22 cellular contexts compared by ENCODE assay signal in the genomic region with DNA sequence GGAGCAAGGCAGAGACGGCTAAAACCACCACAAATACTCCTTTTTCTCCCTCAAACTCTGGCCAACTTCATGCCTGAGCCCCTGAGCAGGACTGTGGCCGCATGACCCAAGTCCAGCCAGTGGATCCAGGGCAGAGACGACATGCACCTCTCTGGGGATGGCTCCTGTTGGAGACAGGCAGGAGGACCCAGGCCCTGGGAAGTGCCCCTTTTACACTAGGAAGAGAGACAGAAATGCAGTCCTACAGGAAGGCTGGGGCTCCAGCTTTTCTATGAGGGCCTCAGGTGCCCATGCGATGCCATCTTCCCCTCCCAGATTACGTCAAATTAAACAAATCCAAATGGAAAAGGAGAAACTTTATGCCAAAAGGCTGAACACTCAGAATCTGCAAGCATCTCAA.
"Had no signal": no experiment of that assay in that cellular context is flagged by ENCODE, and none has a peak within 500 bp of the region (broad histone marks: within the 10 kb centered on the region; RNA-seq: fewer than 3 reads in every experiment).

No MANE protein-coding gene starts in this region.

- H3K27ac ChIP-seq: body of pancreas, left ventricle myocardium inferior, neural progenitor cell, ovary, transverse colon had no signal

- H3K27me3 Mint-ChIP-seq: activated CD4-positive, alpha-beta T cell treated with anti-CD3 and anti-CD28 coated beads, Interleukin-2, amount 10 ng/mL, durations not matched to agents 24 days and 14 days; activated CD8-positive, alpha-beta T cell treated with anti-CD3 and anti-CD28 coated beads for 36 hours; activated naive CD8-positive, alpha-beta T cell treated with anti-CD3 and anti-CD28 coated beads for 36 hours had no signal

- H3K4me3 ChIP-seq: body of pancreas, left ventricle myocardium inferior, mucosa of descending colon, neural progenitor cell, ovary, transverse colon had no signal

- H3K27me3 ChIP-seq: body of pancreas, neural progenitor cell, ovary, transverse colon had no signal

- H3K36me3 ChIP-seq: left ventricle myocardium inferior, neural progenitor cell, ovary, transverse colon had no signal

- H3K4me3 Mint-ChIP-seq: activated CD4-positive, alpha-beta T cell treated with anti-CD3 and anti-CD28 coated beads, Interleukin-2, amount 10 ng/mL, durations not matched to agents 24 days and 14 days; activated CD8-positive, alpha-beta T cell treated with anti-CD3 and anti-CD28 coated beads for 36 hours; activated naive CD8-positive, alpha-beta T cell treated with anti-CD3 and anti-CD28 coated beads for 36 hours; memory B cell; naive thymus-derived CD4-positive, alpha-beta T cell; neural progenitor cell had no signal

- H3K27ac Mint-ChIP-seq: activated CD4-positive, alpha-beta T cell treated with anti-CD3 and anti-CD28 coated beads, Interleukin-2, amount 10 ng/mL, durations not matched to agents 24 days and 14 days; activated CD8-positive, alpha-beta T cell treated with anti-CD3 and anti-CD28 coated beads for 36 hours; activated naive CD8-positive, alpha-beta T cell treated with anti-CD3 and anti-CD28 coated beads for 36 hours; memory B cell; naive thymus-derived CD4-positive, alpha-beta T cell; neural progenitor cell had no signal

- DNase-seq: activated CD4-positive, alpha-beta T cell treated with anti-CD3 and anti-CD28 coated beads, Interleukin-2, amount 10 ng/mL, durations not matched to agents 24 days and 14 days; activated CD8-positive, alpha-beta T cell treated with anti-CD3 and anti-CD28 coated beads for 36 hours; activated naive CD4-positive, alpha-beta T cell; activated naive CD8-positive, alpha-beta T cell treated with anti-CD3 and anti-CD28 coated beads for 36 hours; amygdala; body of pancreas; caudate nucleus; foreskin melanocyte; left ventricle myocardium inferior; mucosa of descending colon; naive thymus-derived CD4-positive, alpha-beta T cell; ovary; stimulated activated CD4-positive, alpha-beta T cell treated with anti-CD3 and anti-CD28 coated beads, Interleukin-12 subunit alpha, Interleukin-12 subunit beta, amount 100 ng/mL, for 4 hours; stimulated activated CD4-positive, alpha-beta T cell treated with anti-CD3 and anti-CD28 coated beads, Interleukin-1b, Interleukin-23, amount 100 ng/mL, for 48 hours; stimulated activated naive CD8-positive, alpha-beta T cell treated with anti-CD3 and anti-CD28 coated beads, Interleukin-15, Interleukin-2, amounts not matched to agents 100 U/mL and 50 U/mL, for 24 hours; T-helper 1 cell; T1000; transverse colon had no signal

- H3K9ac ChIP-seq: neural progenitor cell had no signal

- H3K4me1 Mint-ChIP-seq: activated CD4-positive, alpha-beta T cell treated with anti-CD3 and anti-CD28 coated beads, Interleukin-2, amount 10 ng/mL, durations not matched to agents 24 days and 14 days; activated naive CD8-positive, alpha-beta T cell treated with anti-CD3 and anti-CD28 coated beads for 36 hours; memory B cell; naive thymus-derived CD4-positive, alpha-beta T cell had no signal

- H3K36me3 Mint-ChIP-seq: activated naive CD8-positive, alpha-beta T cell treated with anti-CD3 and anti-CD28 coated beads for 36 hours; memory B cell; neural progenitor cell had no signal

- H3K9me3 ChIP-seq: mucosa of descending colon, ovary, transverse colon had no signal

- H3K4me1 ChIP-seq: body of pancreas, left ventricle myocardium inferior, transverse colon had no signal

- FAIRE-seq: colon, kidney had no signal

- ATAC-seq: activated CD8-positive, alpha-beta T cell treated with anti-CD3 and anti-CD28 coated beads for 36 hours; body of pancreas; mucosa of descending colon; naive thymus-derived CD4-positive, alpha-beta T cell; stimulated activated naive CD8-positive, alpha-beta T cell treated with anti-CD3 and anti-CD28 coated beads, Interleukin-15, Interleukin-2, amounts not matched to agents 100 U/mL and 50 U/mL, for 24 hours had no signal
